In the genomic region with DNA sequence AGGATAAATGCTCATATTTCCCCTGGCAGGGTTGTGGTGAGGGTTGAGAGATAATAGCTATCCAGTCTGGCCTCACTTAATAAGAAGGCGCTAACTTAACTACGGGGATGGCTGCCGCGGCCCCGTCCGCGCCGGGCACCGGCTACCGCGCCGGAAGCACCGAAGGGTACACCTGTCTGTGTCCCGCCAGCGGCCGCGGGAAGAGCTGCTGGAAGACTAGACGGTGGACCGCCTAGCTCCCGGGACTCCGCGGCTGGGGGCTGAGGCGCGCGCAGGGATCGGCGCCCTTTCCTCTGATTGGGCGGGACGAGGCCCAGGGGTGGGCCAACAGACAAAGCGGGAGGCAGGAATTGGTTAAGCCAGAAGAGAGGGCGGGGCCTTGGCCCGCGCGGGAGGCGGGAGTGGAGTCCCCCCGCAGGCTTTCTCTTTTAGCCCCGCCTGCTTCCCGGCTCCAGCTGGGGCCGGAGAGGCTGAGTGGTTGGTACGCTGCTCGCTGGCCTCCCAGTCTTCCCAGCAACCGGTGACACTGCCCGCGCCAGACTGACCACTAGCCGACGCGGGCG, we compare ENCODE assay signal across 8 cellular contexts. TPM values are rescaled to one million over a fixed set of nuclear protein-coding genes. Genes with fewer than 3 reads are reported as not detected.
A peak's percentile ranks its signal among the peaks of the same experiment; 100 is the strongest.
DNase-seq lines count a peak whose midpoint lies in the region; ATAC-seq, FAIRE-seq and TF ChIP-seq lines count a peak whose summit lies in the region.

Gene ZNF672, plus strand, starts transcription at position 431 of the 563 bp plus-strand sequence. CDS start 9,051 bp downstream, outside the sequence.

- H3K9me3 ChIP-seq in parathyroid adenoma (ENCODE audit: control insufficient read depth, low read length) (no peaks in the 10 kb centered on the region), tibial artery (no peaks in the 10 kb centered on the region)

- no peaks in the 10 kb centered on the region for H3K4me1 ChIP-seq in parathyroid adenoma
- peaks cover 0 to 45% (median 27%) of the 10 kb centered on the region in 4 donors for H3K4me1 ChIP-seq in tibial artery

- ATAC-seq in HG02840 (IDR thresholded peaks at IDR 0.05; ENCODE audit: low FRiP score, unreplicated experiment), result peak; percentile 83
- peak; percentile 94 for ATAC-seq in Right ventricle myocardium inferior

- H3K4me3 ChIP-seq in parathyroid adenoma (ENCODE audit: low read depth, low read length) (peak within 1 kb of the TSS; percentile 87), tibial artery (peak within 1 kb of the TSS; percentile 92 to 95)

- FAIRE-seq in GM12892 (lab: Jason Lieb, UNC), result peak; percentile 66

- no peaks in the 10 kb centered on the region for H3K36me3 ChIP-seq in parathyroid adenoma (ENCODE audit: control insufficient read depth, insufficient read depth, low read length)
- peaks cover 0 to 4% (median 0%) of the 10 kb centered on the region in 3 donors for H3K36me3 ChIP-seq in tibial artery

- intact Hi-C loops in Right ventricle myocardium inferior (cut with DNase I) (loop anchor here (1.0 to 2.0 kb wide), 4 partner anchors 12 to 69 kb away; partner anchors contain the start of gene PGBD2), tibial artery (cut with DNase I; ENCODE audit: low total_unique reads) (loop anchor here (2.0 kb wide), 1 partner anchor 21 kb away; the partner anchor contains the start of gene ZNF692)

- TF ChIP-seq CTCF in parathyroid adenoma (IDR thresholded peaks at IDR 0.05) (no peak), tibial artery (IDR thresholded peaks at IDR 0.05) (peak in 1 of 2 experiments; percentile 20)

- H3K4me2 ChIP-seq in parathyroid adenoma (ENCODE audit: low read length), result peak within 1 kb of the TSS; percentile 79

- H3K9ac ChIP-seq in parathyroid adenoma, result peak within 1 kb of the TSS; percentile 93

- H3K27me3 ChIP-seq in parathyroid adenoma (ENCODE audit: control insufficient read depth, insufficient read depth, low read length) (no peaks in the 10 kb centered on the region), tibial artery (peaks cover 0 to 2% of the 10 kb centered on the region in 2 donors)

- peak; percentile 72 for TF ChIP-seq POLR2A in GM12892 (IDR thresholded peaks at IDR 0.05; ENCODE audit: low read depth, low read length)

- H3K27ac ChIP-seq in parathyroid adenoma (peak within 1 kb of the TSS; percentile 98), tibial artery (peak within 1 kb of the TSS; percentile 100)

- H3K79me2 ChIP-seq in parathyroid adenoma, result peaks cover 9% of the 10 kb centered on the region

- H2AFZ ChIP-seq in parathyroid adenoma, result peak within 1 kb of the TSS; percentile 88

- DNase-seq in GM12892 (ENCODE audit: insufficient read length) (peak; percentile 91), NCI-H1436 (lab: John Stamatoyannopoulos, UW) (peak; percentile 99), SW480 (ENCODE audit: low spot score) (peak; percentile 98), Right ventricle myocardium inferior (ENCODE audit: missing footprints) (peak; percentile 99), tibial artery (peak; percentile 99 to 100)
- peak; percentile 88 for DNase-seq in activated naive CD8-positive, alpha-beta T cell treated with anti-CD3 and anti-CD28 coated beads, Interleukin-2, amount 50 U/mL, for 16 hours (ENCODE audit: low read depth, low spot score)

RNA-seq across cellular contexts. Expression of gene ZNF672, which starts in this region (rescaled TPM):
- polyA plus RNA-seq in GM12892 (2012; ENCODE audit: missing spikeins), result 17.9 TPM
- 40.3 TPM for total RNA-seq in Right ventricle myocardium inferior

Comparison
In these comparisons a context has a peak if more than half of its experiments do, and no peak if none do; other contexts are left out.
1. Peak in every context shown above with its lines: DNase-seq, ATAC-seq, H3K4me3 ChIP-seq and H3K27ac ChIP-seq.